In genomic region chr9:137740311-137740710, GRCh38 we compare ENCODE assay signal across 9 cellular contexts.
DNase-seq lines count a peak whose midpoint lies in the region; ATAC-seq and TF ChIP-seq lines count a peak whose summit lies in the region.
"Had no signal": no experiment of that assay in that cellular context is flagged by ENCODE, and none has a peak within 500 bp of the region (broad histone marks: within the 10 kb centered on the region; RNA-seq: fewer than 3 reads in every experiment).

No MANE protein-coding gene starts in this region.

- no peak for TF ChIP-seq EP300 in sigmoid colon (IDR thresholded peaks at IDR 0.05)

- H3K4me3 ChIP-seq in GM23338 = no peak overlapping the region
- H3K4me3 ChIP-seq in fibroblast of pulmonary artery (replicated peaks; ENCODE audit: low read depth, low read length) = no peak overlapping the region
- no peak overlapping the region for H3K4me3 ChIP-seq in sigmoid colon

- peaks cover 12% of the 10 kb centered on the region; the same call in 1 of the 2 replicates for H4K20me1 ChIP-seq in GM23338 (replicated peaks; ENCODE audit: insufficient read depth)

- no peaks in the 10 kb centered on the region; the same call in 2 of the 3 replicates for H3K4me1 Mint-ChIP-seq in GM23338

- intact Hi-C loops in sigmoid colon (cut with DNase I) = loop anchor here (5.0 kb wide), 1 partner anchor 68 kb away; no protein-coding TSS in a partner anchor

- ATAC-seq in GM23338 = peak; percentile 35; the same call in 2 of the 3 replicates
- no peak for ATAC-seq in HG03439 (IDR thresholded peaks at IDR 0.05; ENCODE audit: unreplicated experiment)
- no peak for ATAC-seq in GM21717 (IDR thresholded peaks at IDR 0.05; ENCODE audit: unreplicated experiment)

- WGBS in sigmoid colon, 2 donors = 75 to 88% methylated on average over 9 of the region's 9 CpGs

- no peak overlapping the region for H3K4me3 Mint-ChIP-seq in GM23338

- H3K9me2 ChIP-seq in GM23338 (ENCODE audit: insufficient read depth) = no peaks in the 10 kb centered on the region

- peaks cover 10% of the 10 kb centered on the region; the same call in 1 of the 2 replicates for H3K36me3 ChIP-seq in GM23338 (ENCODE audit: insufficient read depth)
- H3K36me3 ChIP-seq in sigmoid colon = peaks cover 7 to 23% (median 16%) of the 10 kb centered on the region in 4 donors

- H3K9me3 ChIP-seq in sigmoid colon = no peaks in the 10 kb centered on the region

- no peaks in the 10 kb centered on the region for H3F3A ChIP-seq in GM23338 (replicated peaks; ENCODE audit: low read depth)

- peaks cover 44% of the 10 kb centered on the region for H3K36me3 Mint-ChIP-seq in GM23338 (ENCODE audit: low read depth)

- H2AFZ ChIP-seq in GM23338 = no peak overlapping the region

- TF ChIP-seq CTCF in GM23338 (conservative IDR thresholded peaks at IDR 0.05; ENCODE audit: low read depth in 2 of 2) (no peak), fibroblast of pulmonary artery (IDR thresholded peaks at IDR 0.05; ENCODE audit: low read length, missing control alignments) (no peak), sigmoid colon (IDR thresholded peaks at IDR 0.05) (no peak)

- H3K4me1 ChIP-seq in GM23338 (ENCODE audit: insufficient read depth) = peaks cover 2% of the 10 kb centered on the region; the same call in 1 of the 2 replicates
- peaks cover 0 to 25% (median 18%) of the 10 kb centered on the region in 4 donors for H3K4me1 ChIP-seq in sigmoid colon

- TF ChIP-seq POLR2A in sigmoid colon (IDR thresholded peaks at IDR 0.05) = no peak

- H3K27ac Mint-ChIP-seq in GM23338 = 0 out of 2 replicates have a peak overlapping the region, but pooled peaks have one; percentile 65

- peaks cover 8% of the 10 kb centered on the region for H3K27me3 Mint-ChIP-seq in GM23338 (ENCODE audit: insufficient read depth, low read depth, poor library complexity)

- DNase-seq in GM23338 (ENCODE audit: low spot score) = no peak
- peak; percentile 66 for DNase-seq in NCI-H510A treated with DMSO at 0.1 percent for 48 hours (lab: John Stamatoyannopoulos, UW)
- peak; percentile 70 for DNase-seq in fibroblast of pulmonary artery (ENCODE audit: low read depth)
- DNase-seq in sigmoid colon = peak; percentile 84
- no peak for DNase-seq in GOT3 (lab: John Stamatoyannopoulos, UW)
- DNase-seq: activated CD4-positive, alpha-beta T cell treated with anti-CD3 and anti-CD28 coated beads, Interleukin-2, amount 50 U/mL, for 4 hours; stimulated activated CD4-positive, alpha-beta T cell treated with anti-CD3 and anti-CD28 coated beads, Interleukin-2, amount 100 ng/mL, for 48 hours had no signal

- H3K4me2 ChIP-seq in GM23338 = no peak overlapping the region

- H3K27me3 ChIP-seq in GM23338 (ENCODE audit: insufficient read depth) (no peaks in the 10 kb centered on the region), sigmoid colon (no peaks in the 10 kb centered on the region)

- H3K9me3 Mint-ChIP-seq in GM23338 = no peaks in the 10 kb centered on the region

- H3K27ac ChIP-seq in GM23338 (ENCODE audit: low read depth) = no peak overlapping the region
- peak overlapping the region in 2 of 4 donors; percentile 45 to 48 for H3K27ac ChIP-seq in sigmoid colon

- H3K79me2 ChIP-seq in GM23338 (replicated peaks; ENCODE audit: insufficient read depth) = peaks cover 43% of the 10 kb centered on the region

TF ChIP-seq in GM23338, 12 proteins besides CTCF, POLR2A, EP300 and RAD21 (continues in another document):
- TF ChIP-seq POLR2AphosphoS5 (IDR thresholded peaks at IDR 0.05; ENCODE audit: low read depth) = no peak
- TF ChIP-seq JUNB (IDR thresholded peaks at IDR 0.05; ENCODE audit: unreplicated experiment) = no peak
- TF ChIP-seq STAT1 (IDR thresholded peaks at IDR 0.05; ENCODE audit: unreplicated experiment) = no peak
- TF ChIP-seq ZNF462 (CRISPR knock-in tag; IDR thresholded peaks at IDR 0.05) = no peak
- TF ChIP-seq ZNF331 (CRISPR knock-in tag; IDR thresholded peaks at IDR 0.05; ENCODE audit: low read depth) = no peak
- TF ChIP-seq EZH2phosphoT487 (IDR thresholded peaks at IDR 0.05; ENCODE audit: unreplicated experiment) = no peak
- TF ChIP-seq ZNF114 (CRISPR knock-in tag; IDR thresholded peaks at IDR 0.05) = no peak
- no peak for TF ChIP-seq NANOG (IDR thresholded peaks at IDR 0.05; ENCODE audit: borderline replicate concordance)
- TF ChIP-seq ETS1 (IDR thresholded peaks at IDR 0.05) = no peak
- no peak for TF ChIP-seq EZH2 (IDR thresholded peaks at IDR 0.05; ENCODE audit: low read depth, unreplicated experiment)
- TF ChIP-seq CREB1 (CRISPR knock-in tag; IDR thresholded peaks at IDR 0.05; ENCODE audit: low read depth) = no peak

Comparison
In these comparisons a context has a peak if more than half of its experiments do, and no peak if none do; other contexts are left out.
1. DNase-seq: peak in NCI-H510A treated with DMSO at 0.1 percent for 48 hours (single experiment), fibroblast of pulmonary artery (single experiment) and sigmoid colon (single experiment); none in GM23338 (single experiment) and GOT3 (single experiment).